ENCODE assay signal across 1 cellular context in the genomic region with DNA sequence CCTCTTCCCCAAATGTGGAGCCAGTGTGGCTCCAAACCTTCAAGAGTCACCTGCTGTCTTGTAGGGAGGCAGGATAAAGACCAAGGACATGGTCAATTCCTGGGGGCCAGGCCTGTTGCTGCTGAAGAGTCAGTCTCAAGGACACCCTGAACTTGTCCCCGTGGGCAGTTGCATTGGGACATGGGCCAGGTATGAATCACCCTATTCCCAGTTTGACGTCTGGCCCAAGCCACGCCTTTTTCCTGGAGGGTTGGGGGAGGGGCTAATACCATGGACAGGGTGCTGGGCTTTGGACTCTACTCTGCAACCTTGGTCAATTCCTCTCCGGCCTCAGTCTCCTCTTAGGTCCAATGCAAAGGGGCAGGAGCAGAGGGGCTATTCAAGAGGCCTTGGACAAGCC.
A peak's percentile ranks its signal among the peaks of the same experiment; 100 is the strongest.
TF ChIP-seq lines count a peak whose summit lies in the region.

No MANE protein-coding gene starts in this region.

TF ChIP-seq in HepG2, 621 proteins besides CTCF, POLR2A, EP300 and RAD21 (continued from another document and continues in another):
- peak; percentile 80 for TF ChIP-seq ARID5B (CRISPR knock-in tag; IDR thresholded peaks at IDR 0.05)
- peak; percentile 61; the same call in 1 of the 2 replicates for TF ChIP-seq ZBTB20 (CRISPR knock-in tag; IDR thresholded peaks at IDR 0.05; ENCODE audit: borderline replicate concordance, low read depth)
- TF ChIP-seq ZNF350 (CRISPR knock-in tag; IDR thresholded peaks at IDR 0.05; ENCODE audit: borderline replicate concordance, low read depth): peak; percentile 33; the same call in 1 of the 2 replicates
- TF ChIP-seq HIC2 (CRISPR knock-in tag; IDR thresholded peaks at IDR 0.05; ENCODE audit: low read depth): 0 out of 2 replicates have a peak, but pooled peaks have one; percentile 15
- no peak for TF ChIP-seq REXO4 (CRISPR knock-in tag; IDR thresholded peaks at IDR 0.05; ENCODE audit: borderline replicate concordance)
- no peak; the same call in 1 of the 2 replicates for TF ChIP-seq SMC3 (IDR thresholded peaks at IDR 0.05; ENCODE audit: low read length)
- TF ChIP-seq ZNF180 (CRISPR knock-in tag; IDR thresholded peaks at IDR 0.05; ENCODE audit: borderline replicate concordance, low read depth): no peak
- peak; percentile 74 for TF ChIP-seq RXRB (CRISPR knock-in tag; IDR thresholded peaks at IDR 0.05; ENCODE audit: borderline replicate concordance)
- TF ChIP-seq THRA (CRISPR knock-in tag; IDR thresholded peaks at IDR 0.05; ENCODE audit: borderline replicate concordance): peak; percentile 18; the same call in 1 of the 2 replicates
- TF ChIP-seq NCOA1 (CRISPR knock-in tag; IDR thresholded peaks at IDR 0.05): no peak
- TF ChIP-seq, protein P1, sequence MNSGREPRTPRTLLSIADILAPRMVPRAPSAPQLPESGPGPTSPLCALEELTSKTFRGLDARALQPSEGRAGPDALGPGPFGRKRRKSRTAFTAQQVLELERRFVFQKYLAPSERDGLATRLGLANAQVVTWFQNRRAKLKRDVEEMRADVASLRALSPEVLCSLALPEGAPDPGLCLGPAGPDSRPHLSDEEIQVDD (CRISPR knock-in tag; IDR thresholded peaks at IDR 0.05; ENCODE audit: borderline replicate concordance): no peak
- TF ChIP-seq SP1 (IDR thresholded peaks at IDR 0.05): no peak
- TF ChIP-seq SP1 (CRISPR knock-in tag; IDR thresholded peaks at IDR 0.05): 0 out of 2 replicates have a peak, but pooled peaks have one; percentile 46
- peak; percentile 41; the same call in 1 of the 2 replicates for TF ChIP-seq HDAC1 (CRISPR knock-in tag; IDR thresholded peaks at IDR 0.05)
- TF ChIP-seq, protein P2, sequence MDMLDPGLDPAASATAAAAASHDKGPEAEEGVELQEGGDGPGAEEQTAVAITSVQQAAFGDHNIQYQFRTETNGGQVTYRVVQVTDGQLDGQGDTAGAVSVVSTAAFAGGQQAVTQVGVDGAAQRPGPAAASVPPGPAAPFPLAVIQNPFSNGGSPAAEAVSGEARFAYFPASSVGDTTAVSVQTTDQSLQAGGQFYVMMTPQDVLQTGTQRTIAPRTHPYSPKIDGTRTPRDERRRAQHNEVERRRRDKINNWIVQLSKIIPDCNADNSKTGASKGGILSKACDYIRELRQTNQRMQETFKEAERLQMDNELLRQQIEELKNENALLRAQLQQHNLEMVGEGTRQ (IDR thresholded peaks at IDR 0.05; ENCODE audit: low read depth, low read length): no peak
- TF ChIP-seq, protein P2 (CRISPR knock-in tag; IDR thresholded peaks at IDR 0.05; ENCODE audit: borderline replicate concordance): 0 out of 2 replicates have a peak, but pooled peaks have one; percentile 32
- no peak for TF ChIP-seq ZNF577 (CRISPR knock-in tag; IDR thresholded peaks at IDR 0.05; ENCODE audit: borderline replicate concordance, low read depth)
- TF ChIP-seq, protein P3, sequence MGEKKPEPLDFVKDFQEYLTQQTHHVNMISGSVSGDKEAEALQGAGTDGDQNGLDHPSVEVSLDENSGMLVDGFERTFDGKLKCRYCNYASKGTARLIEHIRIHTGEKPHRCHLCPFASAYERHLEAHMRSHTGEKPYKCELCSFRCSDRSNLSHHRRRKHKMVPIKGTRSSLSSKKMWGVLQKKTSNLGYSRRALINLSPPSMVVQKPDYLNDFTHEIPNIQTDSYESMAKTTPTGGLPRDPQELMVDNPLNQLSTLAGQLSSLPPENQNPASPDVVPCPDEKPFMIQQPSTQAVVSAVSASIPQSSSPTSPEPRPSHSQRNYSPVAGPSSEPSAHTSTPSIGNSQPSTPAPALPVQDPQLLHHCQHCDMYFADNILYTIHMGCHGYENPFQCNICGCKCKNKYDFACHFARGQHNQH (CRISPR knock-in tag; IDR thresholded peaks at IDR 0.05): peak; percentile 29; the same call in 1 of the 2 replicates
- TF ChIP-seq ZNF280D (CRISPR knock-in tag; IDR thresholded peaks at IDR 0.05): 0 out of 2 replicates have a peak, but pooled peaks have one; percentile 46
- TF ChIP-seq SP5 (CRISPR knock-in tag; IDR thresholded peaks at IDR 0.05; ENCODE audit: borderline replicate concordance, low read depth): peak; percentile 31; the same call in 1 of the 2 replicates
- peak in 1 of 2 experiments; percentile 47; a peak in 1 of 4 replicates for TF ChIP-seq KLF16 (CRISPR knock-in tag; IDR thresholded peaks at IDR 0.05)
- 0 out of 2 replicates have a peak, but pooled peaks have one; percentile 16 for TF ChIP-seq POGZ (CRISPR knock-in tag; IDR thresholded peaks at IDR 0.05)
- no peak for TF ChIP-seq HHEX (CRISPR knock-in tag; IDR thresholded peaks at IDR 0.05)
- 0 out of 2 replicates have a peak, but pooled peaks have one; percentile 23 for TF ChIP-seq KDM6A (CRISPR knock-in tag; IDR thresholded peaks at IDR 0.05; ENCODE audit: low read depth)
- no peak for TF ChIP-seq ZNF598 (CRISPR knock-in tag; IDR thresholded peaks at IDR 0.05; ENCODE audit: borderline replicate concordance)
- TF ChIP-seq, protein P4, sequence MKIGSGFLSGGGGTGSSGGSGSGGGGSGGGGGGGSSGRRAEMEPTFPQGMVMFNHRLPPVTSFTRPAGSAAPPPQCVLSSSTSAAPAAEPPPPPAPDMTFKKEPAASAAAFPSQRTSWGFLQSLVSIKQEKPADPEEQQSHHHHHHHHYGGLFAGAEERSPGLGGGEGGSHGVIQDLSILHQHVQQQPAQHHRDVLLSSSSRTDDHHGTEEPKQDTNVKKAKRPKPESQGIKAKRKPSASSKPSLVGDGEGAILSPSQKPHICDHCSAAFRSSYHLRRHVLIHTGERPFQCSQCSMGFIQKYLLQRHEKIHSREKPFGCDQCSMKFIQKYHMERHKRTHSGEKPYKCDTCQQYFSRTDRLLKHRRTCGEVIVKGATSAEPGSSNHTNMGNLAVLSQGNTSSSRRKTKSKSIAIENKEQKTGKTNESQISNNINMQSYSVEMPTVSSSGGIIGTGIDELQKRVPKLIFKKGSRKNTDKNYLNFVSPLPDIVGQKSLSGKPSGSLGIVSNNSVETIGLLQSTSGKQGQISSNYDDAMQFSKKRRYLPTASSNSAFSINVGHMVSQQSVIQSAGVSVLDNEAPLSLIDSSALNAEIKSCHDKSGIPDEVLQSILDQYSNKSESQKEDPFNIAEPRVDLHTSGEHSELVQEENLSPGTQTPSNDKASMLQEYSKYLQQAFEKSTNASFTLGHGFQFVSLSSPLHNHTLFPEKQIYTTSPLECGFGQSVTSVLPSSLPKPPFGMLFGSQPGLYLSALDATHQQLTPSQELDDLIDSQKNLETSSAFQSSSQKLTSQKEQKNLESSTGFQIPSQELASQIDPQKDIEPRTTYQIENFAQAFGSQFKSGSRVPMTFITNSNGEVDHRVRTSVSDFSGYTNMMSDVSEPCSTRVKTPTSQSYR (CRISPR knock-in tag; IDR thresholded peaks at IDR 0.05; ENCODE audit: borderline replicate concordance): peak; percentile 84; the same call in 1 of the 2 replicates
- TF ChIP-seq ZNF17 (CRISPR knock-in tag; IDR thresholded peaks at IDR 0.05): no peak
- TF ChIP-seq NR2F2 (IDR thresholded peaks at IDR 0.05; ENCODE audit: borderline replicate concordance, low read depth): no peak
- peak; percentile 66 for TF ChIP-seq MIER2 (CRISPR knock-in tag; IDR thresholded peaks at IDR 0.05)
- no peak for TF ChIP-seq IRX3 (CRISPR knock-in tag; IDR thresholded peaks at IDR 0.05; ENCODE audit: borderline replicate concordance, low read depth)
- peak; percentile 44; the same call in 1 of the 2 replicates for TF ChIP-seq FOXA3 (CRISPR knock-in tag; IDR thresholded peaks at IDR 0.05)
- TF ChIP-seq SKI (IDR thresholded peaks at IDR 0.05; ENCODE audit: partially characterized antibody): peak; percentile 89
- TF ChIP-seq HMG20A (CRISPR knock-in tag; IDR thresholded peaks at IDR 0.05; ENCODE audit: borderline replicate concordance): peak; percentile 44; the same call in 1 of the 2 replicates
- no peak for TF ChIP-seq ZNF572 (CRISPR knock-in tag; IDR thresholded peaks at IDR 0.05)
- TF ChIP-seq SAP130 (CRISPR knock-in tag; IDR thresholded peaks at IDR 0.05; ENCODE audit: low read depth): peak; percentile 64
- TF ChIP-seq ZNF549 (CRISPR knock-in tag; IDR thresholded peaks at IDR 0.05): no peak
- peak; percentile 30; the same call in 1 of the 2 replicates for TF ChIP-seq ZFX (CRISPR knock-in tag; IDR thresholded peaks at IDR 0.05; ENCODE audit: low read depth)
- TF ChIP-seq HNF4G (IDR thresholded peaks at IDR 0.05; ENCODE audit: borderline replicate concordance, low read depth, low read length): peak; percentile 35; the same call in 1 of the 2 replicates
- TF ChIP-seq HNF4G (CRISPR knock-in tag; IDR thresholded peaks at IDR 0.05; ENCODE audit: borderline replicate concordance, low read depth): peak; percentile 64; the same call in 1 of the 2 replicates
- TF ChIP-seq ZNF790 (CRISPR knock-in tag; IDR thresholded peaks at IDR 0.05; ENCODE audit: borderline replicate concordance): no peak
